ENCODE assay signal across 1 cellular context in the genomic region with DNA sequence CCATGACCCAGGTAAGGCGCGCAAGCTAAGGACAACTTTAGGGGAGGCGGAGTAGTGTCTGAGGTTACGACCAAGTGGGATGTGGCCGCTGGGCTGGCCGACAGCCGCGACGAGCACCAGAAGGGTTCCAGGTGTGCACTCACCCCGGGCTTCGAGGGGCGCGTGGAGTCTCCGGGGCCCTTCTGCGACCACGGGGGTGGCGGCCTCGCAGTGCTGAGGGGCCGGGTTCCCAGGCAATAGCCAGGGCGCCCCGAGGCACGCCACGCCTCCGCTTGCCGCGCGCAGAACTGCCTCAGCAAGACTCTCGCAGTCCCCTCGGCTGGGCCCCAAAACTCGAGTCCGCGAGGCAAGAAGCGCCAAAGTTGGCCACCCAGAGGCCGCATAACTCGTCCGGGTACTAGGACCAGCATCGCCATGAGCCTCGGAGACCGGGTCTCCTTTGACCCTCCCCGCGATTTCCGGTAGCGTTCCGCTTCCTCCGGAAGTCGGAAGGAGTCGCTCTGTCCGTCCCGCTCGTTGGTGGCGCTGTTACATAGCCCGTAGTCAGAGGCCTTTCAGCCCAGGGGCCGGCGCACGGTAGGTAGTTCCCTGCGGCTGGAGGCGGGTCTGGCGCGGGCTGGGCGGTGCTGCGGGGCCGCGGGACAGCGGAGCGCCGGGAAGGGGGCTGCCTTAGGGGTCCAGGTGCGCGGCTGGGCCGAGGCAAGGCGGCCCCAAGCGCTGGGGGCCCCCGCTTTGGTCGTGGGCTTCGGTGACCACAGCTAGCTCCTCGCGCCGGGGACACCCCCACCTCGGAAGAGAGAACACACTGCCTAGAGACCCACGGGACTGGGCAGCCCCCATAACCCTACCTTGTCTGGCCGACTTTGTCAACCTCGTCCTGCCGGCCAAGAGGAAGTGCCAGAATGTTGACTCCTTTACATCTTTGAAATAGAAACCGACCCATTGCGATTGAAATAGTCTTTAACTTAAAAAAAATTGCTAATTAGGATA.
TF ChIP-seq lines count a peak whose summit lies in the region.

A gene with protein sequence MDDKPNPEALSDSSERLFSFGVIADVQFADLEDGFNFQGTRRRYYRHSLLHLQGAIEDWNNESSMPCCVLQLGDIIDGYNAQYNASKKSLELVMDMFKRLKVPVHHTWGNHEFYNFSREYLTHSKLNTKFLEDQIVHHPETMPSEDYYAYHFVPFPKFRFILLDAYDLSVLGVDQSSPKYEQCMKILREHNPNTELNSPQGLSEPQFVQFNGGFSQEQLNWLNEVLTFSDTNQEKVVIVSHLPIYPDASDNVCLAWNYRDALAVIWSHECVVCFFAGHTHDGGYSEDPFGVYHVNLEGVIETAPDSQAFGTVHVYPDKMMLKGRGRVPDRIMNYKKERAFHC (plus strand): TSS at position 503 of the 990 bp plus-strand sequence. CDS start 7,333 bp downstream, outside the sequence.
A gene (minus strand): TSS at position 442 of the 990 bp plus-strand sequence. CDS start 26 bp downstream, at position 416.

TF ChIP-seq in K562, 482 proteins besides CTCF, POLR2A, EP300 and RAD21 (continued from another document and continues in another):
- TF ChIP-seq ESRRB (CRISPR knock-in tag; IDR thresholded peaks at IDR 0.05; ENCODE audit: borderline replicate concordance) (no peak), ZFPM2 (CRISPR knock-in tag; IDR thresholded peaks at IDR 0.05) (no peak), POLR2AphosphoS5 (IDR thresholded peaks at IDR 0.05; ENCODE audit: control insufficient read depth, insufficient read depth, low read depth, low read length) (peak; percentile 70), POLR2B (IDR thresholded peaks at IDR 0.05; ENCODE audit: low read depth, partially characterized antibody) (peak; percentile 62), SREBF2 (CRISPR knock-in tag; IDR thresholded peaks at IDR 0.05) (no peak), CBFA2T3 (IDR thresholded peaks at IDR 0.05) (no peak), NFIX (CRISPR knock-in tag; IDR thresholded peaks at IDR 0.05; ENCODE audit: low read depth) (no peak), PHF8 (IDR thresholded peaks at IDR 0.05; ENCODE audit: borderline replicate concordance, low read length) (peak; percentile 93; the same call in 1 of the 2 replicates), PHF20 (IDR thresholded peaks at IDR 0.05; ENCODE audit: partially characterized antibody) (peak; percentile 72), MCM3 (IDR thresholded peaks at IDR 0.05) (no peak), LARP7 (IDR thresholded peaks at IDR 0.05) (no peak), BDP1 (IDR thresholded peaks at IDR 0.05; ENCODE audit: insufficient read depth, insufficient read length) (no peak), XRCC3 (IDR thresholded peaks at IDR 0.05) (no peak), ATF1 (CRISPR knock-in tag; IDR thresholded peaks at IDR 0.05) (no peak), ATF1 (tag; IDR thresholded peaks at IDR 0.05) (peak; percentile 69), ZBTB7A (IDR thresholded peaks at IDR 0.05; ENCODE audit: borderline replicate concordance, control insufficient read depth, low read depth, low read length) (peak; percentile 83; the same call in 1 of the 2 replicates), SMAD4 (CRISPR knock-in tag; conservative IDR thresholded peaks at IDR 0.05) (0 out of 2 replicates have a peak, but pooled peaks have one; percentile 32), TGIF2 (CRISPR knock-in tag; IDR thresholded peaks at IDR 0.05) (no peak), KLF6 (CRISPR knock-in tag; IDR thresholded peaks at IDR 0.05; ENCODE audit: borderline replicate concordance) (no peak), CBX3 (IDR thresholded peaks at IDR 0.05; ENCODE audit: borderline replicate concordance in 1 of 2, low read length in 2 of 2) (no peak), ZSCAN32 (CRISPR knock-in tag; IDR thresholded peaks at IDR 0.05) (no peak), TAF9B (IDR thresholded peaks at IDR 0.05; ENCODE audit: partially characterized antibody) (peak; percentile 64), IFI16 (CRISPR knock-in tag; IDR thresholded peaks at IDR 0.05) (no peak), RB1 (IDR thresholded peaks at IDR 0.05; ENCODE audit: low read depth) (peak; percentile 50; the same call in 1 of the 2 replicates), HDAC6 (IDR thresholded peaks at IDR 0.05; ENCODE audit: low read depth, low read length) (no peak), ZC3H8 (IDR thresholded peaks at IDR 0.05) (no peak), ZNF699 (CRISPR knock-in tag; IDR thresholded peaks at IDR 0.05; ENCODE audit: insufficient replicate concordance) (no peak), MTA1 (IDR thresholded peaks at IDR 0.05; ENCODE audit: borderline replicate concordance) (no peak), POLR2G (IDR thresholded peaks at IDR 0.05; ENCODE audit: low read depth, low read length) (peak; percentile 98), GABPB1 (CRISPR knock-in tag; IDR thresholded peaks at IDR 0.05) (peak; percentile 94), NRF1 (conservative IDR thresholded peaks at IDR 0.05 in 1 of 2, IDR thresholded peaks at IDR 0.05 in 1 of 2) (peak; percentile 75 to 77), ETV5 (CRISPR knock-in tag; IDR thresholded peaks at IDR 0.05; ENCODE audit: low read depth) (peak; percentile 44; the same call in 1 of the 2 replicates), PHB (CRISPR knock-in tag; IDR thresholded peaks at IDR 0.05) (no peak), ATF7 (IDR thresholded peaks at IDR 0.05) (peak; percentile 71), MCM2 (IDR thresholded peaks at IDR 0.05; ENCODE audit: low read depth) (no peak), PHB2 (IDR thresholded peaks at IDR 0.05; ENCODE audit: low read depth) (no peak), MED1 (CRISPR knock-in tag; IDR thresholded peaks at IDR 0.05; ENCODE audit: borderline replicate concordance) (no peak), ZNF41 (CRISPR knock-in tag; conservative IDR thresholded peaks at IDR 0.05) (no peak), CXXC5 (CRISPR knock-in tag; IDR thresholded peaks at IDR 0.05) (peak; percentile 72)
- TF ChIP-seq, protein P1, sequence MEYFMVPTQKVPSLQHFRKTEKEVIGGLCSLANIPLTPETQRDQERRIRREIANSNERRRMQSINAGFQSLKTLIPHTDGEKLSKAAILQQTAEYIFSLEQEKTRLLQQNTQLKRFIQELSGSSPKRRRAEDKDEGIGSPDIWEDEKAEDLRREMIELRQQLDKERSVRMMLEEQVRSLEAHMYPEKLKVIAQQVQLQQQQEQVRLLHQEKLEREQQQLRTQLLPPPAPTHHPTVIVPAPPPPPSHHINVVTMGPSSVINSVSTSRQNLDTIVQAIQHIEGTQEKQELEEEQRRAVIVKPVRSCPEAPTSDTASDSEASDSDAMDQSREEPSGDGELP (CRISPR knock-in tag; IDR thresholded peaks at IDR 0.05; ENCODE audit: borderline replicate concordance) = peak; percentile 22; the same call in 1 of the 2 replicates
- TF ChIP-seq, protein P2, sequence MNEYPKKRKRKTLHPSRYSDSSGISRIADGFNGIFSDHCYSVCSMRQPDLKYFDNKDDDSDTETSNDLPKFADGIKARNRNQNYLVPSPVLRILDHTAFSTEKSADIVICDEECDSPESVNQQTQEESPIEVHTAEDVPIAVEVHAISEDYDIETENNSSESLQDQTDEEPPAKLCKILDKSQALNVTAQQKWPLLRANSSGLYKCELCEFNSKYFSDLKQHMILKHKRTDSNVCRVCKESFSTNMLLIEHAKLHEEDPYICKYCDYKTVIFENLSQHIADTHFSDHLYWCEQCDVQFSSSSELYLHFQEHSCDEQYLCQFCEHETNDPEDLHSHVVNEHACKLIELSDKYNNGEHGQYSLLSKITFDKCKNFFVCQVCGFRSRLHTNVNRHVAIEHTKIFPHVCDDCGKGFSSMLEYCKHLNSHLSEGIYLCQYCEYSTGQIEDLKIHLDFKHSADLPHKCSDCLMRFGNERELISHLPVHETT (CRISPR knock-in tag; conservative IDR thresholded peaks at IDR 0.05 in 1 of 2, IDR thresholded peaks at IDR 0.05 in 1 of 2) = peak in 1 of 2 experiments; percentile 83; a peak in 2 of 4 replicates
- TF ChIP-seq, protein P3, sequence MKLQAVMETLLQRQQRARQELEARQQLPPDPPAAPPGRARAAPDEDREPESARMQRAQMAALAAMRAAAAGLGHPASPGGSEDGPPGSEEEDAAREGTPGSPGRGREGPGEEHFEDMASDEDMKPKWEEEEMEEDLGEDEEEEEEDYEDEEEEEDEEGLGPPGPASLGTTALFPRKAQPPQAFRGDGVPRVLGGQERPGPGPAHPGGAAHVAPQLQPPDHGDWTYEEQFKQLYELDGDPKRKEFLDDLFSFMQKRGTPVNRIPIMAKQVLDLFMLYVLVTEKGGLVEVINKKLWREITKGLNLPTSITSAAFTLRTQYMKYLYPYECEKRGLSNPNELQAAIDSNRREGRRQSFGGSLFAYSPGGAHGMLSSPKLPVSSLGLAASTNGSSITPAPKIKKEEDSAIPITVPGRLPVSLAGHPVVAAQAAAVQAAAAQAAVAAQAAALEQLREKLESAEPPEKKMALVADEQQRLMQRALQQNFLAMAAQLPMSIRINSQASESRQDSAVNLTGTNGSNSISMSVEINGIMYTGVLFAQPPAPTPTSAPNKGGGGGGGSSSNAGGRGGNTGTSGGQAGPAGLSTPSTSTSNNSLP (IDR thresholded peaks at IDR 0.05; ENCODE audit: borderline replicate concordance, low read depth, low read length) = no peak
- TF ChIP-seq, protein P4, sequence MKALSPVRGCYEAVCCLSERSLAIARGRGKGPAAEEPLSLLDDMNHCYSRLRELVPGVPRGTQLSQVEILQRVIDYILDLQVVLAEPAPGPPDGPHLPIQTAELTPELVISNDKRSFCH (CRISPR knock-in tag; IDR thresholded peaks at IDR 0.05) = no peak
- TF ChIP-seq, protein P4 (tag; IDR thresholded peaks at IDR 0.05) = no peak
- TF ChIP-seq, protein P5, sequence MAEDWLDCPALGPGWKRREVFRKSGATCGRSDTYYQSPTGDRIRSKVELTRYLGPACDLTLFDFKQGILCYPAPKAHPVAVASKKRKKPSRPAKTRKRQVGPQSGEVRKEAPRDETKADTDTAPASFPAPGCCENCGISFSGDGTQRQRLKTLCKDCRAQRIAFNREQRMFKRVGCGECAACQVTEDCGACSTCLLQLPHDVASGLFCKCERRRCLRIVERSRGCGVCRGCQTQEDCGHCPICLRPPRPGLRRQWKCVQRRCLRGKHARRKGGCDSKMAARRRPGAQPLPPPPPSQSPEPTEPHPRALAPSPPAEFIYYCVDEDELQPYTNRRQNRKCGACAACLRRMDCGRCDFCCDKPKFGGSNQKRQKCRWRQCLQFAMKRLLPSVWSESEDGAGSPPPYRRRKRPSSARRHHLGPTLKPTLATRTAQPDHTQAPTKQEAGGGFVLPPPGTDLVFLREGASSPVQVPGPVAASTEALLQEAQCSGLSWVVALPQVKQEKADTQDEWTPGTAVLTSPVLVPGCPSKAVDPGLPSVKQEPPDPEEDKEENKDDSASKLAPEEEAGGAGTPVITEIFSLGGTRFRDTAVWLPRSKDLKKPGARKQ (CRISPR knock-in tag; IDR thresholded peaks at IDR 0.05) = no peak
- TF ChIP-seq, protein P6, sequence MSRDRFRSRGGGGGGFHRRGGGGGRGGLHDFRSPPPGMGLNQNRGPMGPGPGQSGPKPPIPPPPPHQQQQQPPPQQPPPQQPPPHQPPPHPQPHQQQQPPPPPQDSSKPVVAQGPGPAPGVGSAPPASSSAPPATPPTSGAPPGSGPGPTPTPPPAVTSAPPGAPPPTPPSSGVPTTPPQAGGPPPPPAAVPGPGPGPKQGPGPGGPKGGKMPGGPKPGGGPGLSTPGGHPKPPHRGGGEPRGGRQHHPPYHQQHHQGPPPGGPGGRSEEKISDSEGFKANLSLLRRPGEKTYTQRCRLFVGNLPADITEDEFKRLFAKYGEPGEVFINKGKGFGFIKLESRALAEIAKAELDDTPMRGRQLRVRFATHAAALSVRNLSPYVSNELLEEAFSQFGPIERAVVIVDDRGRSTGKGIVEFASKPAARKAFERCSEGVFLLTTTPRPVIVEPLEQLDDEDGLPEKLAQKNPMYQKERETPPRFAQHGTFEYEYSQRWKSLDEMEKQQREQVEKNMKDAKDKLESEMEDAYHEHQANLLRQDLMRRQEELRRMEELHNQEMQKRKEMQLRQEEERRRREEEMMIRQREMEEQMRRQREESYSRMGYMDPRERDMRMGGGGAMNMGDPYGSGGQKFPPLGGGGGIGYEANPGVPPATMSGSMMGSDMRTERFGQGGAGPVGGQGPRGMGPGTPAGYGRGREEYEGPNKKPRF (IDR thresholded peaks at IDR 0.05; ENCODE audit: low read depth, low read length) = no peak
- TF ChIP-seq, protein P7, sequence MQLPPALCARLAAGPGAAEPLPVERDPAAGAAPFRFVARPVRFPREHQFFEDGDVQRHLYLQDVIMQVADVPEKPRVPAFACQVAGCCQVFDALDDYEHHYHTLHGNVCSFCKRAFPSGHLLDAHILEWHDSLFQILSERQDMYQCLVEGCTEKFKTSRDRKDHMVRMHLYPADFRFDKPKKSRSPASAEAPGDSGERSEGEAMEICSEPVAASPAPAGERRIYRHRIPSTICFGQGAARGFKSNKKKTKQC (CRISPR knock-in tag; IDR thresholded peaks at IDR 0.05) = no peak
- TF ChIP-seq, protein P8, sequence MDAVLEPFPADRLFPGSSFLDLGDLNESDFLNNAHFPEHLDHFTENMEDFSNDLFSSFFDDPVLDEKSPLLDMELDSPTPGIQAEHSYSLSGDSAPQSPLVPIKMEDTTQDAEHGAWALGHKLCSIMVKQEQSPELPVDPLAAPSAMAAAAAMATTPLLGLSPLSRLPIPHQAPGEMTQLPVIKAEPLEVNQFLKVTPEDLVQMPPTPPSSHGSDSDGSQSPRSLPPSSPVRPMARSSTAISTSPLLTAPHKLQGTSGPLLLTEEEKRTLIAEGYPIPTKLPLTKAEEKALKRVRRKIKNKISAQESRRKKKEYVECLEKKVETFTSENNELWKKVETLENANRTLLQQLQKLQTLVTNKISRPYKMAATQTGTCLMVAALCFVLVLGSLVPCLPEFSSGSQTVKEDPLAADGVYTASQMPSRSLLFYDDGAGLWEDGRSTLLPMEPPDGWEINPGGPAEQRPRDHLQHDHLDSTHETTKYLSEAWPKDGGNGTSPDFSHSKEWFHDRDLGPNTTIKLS (IDR thresholded peaks at IDR 0.05; ENCODE audit: borderline replicate concordance, low read depth) = peak; percentile 60; the same call in 1 of the 2 replicates
